8 cellular contexts compared by ENCODE assay signal in the genomic region with DNA sequence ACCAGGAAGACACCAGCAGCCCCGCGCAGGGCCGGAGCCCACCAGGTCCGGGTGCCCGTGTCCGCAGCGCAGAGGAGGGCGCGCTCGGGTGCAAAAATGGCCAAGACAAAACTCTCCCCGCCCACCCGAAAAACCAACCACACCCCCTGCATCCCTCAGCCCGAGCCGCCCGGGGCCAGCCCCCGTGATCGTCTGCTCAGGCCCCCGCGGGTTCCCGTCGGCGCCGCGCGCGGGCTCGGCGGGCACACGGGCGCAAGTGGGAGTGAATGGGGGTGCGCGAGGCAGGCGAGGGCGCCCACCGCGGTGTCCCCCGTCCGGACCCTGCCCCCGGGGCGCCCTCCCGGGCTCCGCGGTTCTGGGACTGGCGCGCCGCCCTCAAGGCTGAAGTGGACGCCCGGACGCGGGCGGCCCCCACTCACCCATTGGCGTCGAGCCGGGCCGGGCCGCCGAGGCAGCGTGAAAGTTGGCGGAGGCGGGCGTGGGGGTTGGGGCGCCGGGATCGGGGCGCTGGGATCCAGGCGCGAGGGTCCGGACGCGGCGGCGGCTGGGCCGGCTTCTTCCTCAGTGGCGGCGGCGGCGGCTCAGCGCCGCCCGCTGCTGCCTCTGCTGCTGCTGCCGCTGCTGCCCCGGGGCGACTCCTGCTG. TPM values are rescaled to one million over a fixed set of nuclear protein-coding genes. Genes with fewer than 3 reads are reported as not detected.
DNase-seq lines count a peak whose midpoint lies in the region; ATAC-seq and TF ChIP-seq lines count a peak whose summit lies in the region.

No MANE protein-coding gene starts in this region.

- peak overlapping the region; percentile 86 for H3K4me3 Mint-ChIP-seq in neural crest cell

- intact Hi-C loops in esophagus squamous epithelium (cut with DNase I) = loop anchor here (10.0 kb wide), 1 partner anchor 152 kb away; no protein-coding TSS in a partner anchor

- H3K36me3 Mint-ChIP-seq in neural crest cell (ENCODE audit: low read depth) = no peaks in the 10 kb centered on the region

- peaks cover 9% of the 10 kb centered on the region for H3K4me1 Mint-ChIP-seq in neural crest cell

- H3K9me3 Mint-ChIP-seq in neural crest cell = no peaks in the 10 kb centered on the region

- TF ChIP-seq POLR2A in esophagus squamous epithelium (IDR thresholded peaks at IDR 0.05) = peak in 1 of 4 donors; percentile 12

- H3K27ac Mint-ChIP-seq in neural crest cell (ENCODE audit: unreplicated experiment) = no peak overlapping the region

- no CpG with 5 or more reads among the region's 83 CpGs for WGBS in esophagus squamous epithelium, 2 donors

- H3K36me3 ChIP-seq in esophagus squamous epithelium = no peaks in the 10 kb centered on the region

- H3K27me3 ChIP-seq in esophagus squamous epithelium = peaks cover 0 to 4% (median 0%) of the 10 kb centered on the region in 4 donors

- DNase-seq in EH (ENCODE audit: low read depth) (peak; percentile 22), esophagus squamous epithelium (lab: John Stamatoyannopoulos, UW) (no peak), neural crest cell (ENCODE audit: low read depth, low spot score) (peak; percentile 8), SKM-1 (lab: John Stamatoyannopoulos, UW; ENCODE audit: unreplicated experiment) (no peak), mucosa of gallbladder (ENCODE audit: low spot score) (no peak)
- DNase-seq in activated CD4-positive, alpha-beta T cell treated with anti-CD3 and anti-CD28 coated beads, Interleukin-2, amount 50 U/mL, for 1 hour = peak; percentile 14

- ATAC-seq in HG03025 (IDR thresholded peaks at IDR 0.05; ENCODE audit: low FRiP score, unreplicated experiment) = peak; percentile 12
- ATAC-seq in HG03457 (IDR thresholded peaks at IDR 0.05; ENCODE audit: unreplicated experiment) = no peak

- peaks cover 0 to 15% (median 0%) of the 10 kb centered on the region in 3 donors for H3K4me1 ChIP-seq in esophagus squamous epithelium

- H3K27ac ChIP-seq in esophagus squamous epithelium = peak overlapping the region; percentile 9 to 83 (median 69)

- peak overlapping the region; percentile 46 to 80 (median 62) for H3K4me3 ChIP-seq in esophagus squamous epithelium

- TF ChIP-seq CTCF in esophagus squamous epithelium (IDR thresholded peaks at IDR 0.05) = no peak
- TF ChIP-seq CTCF in neural crest cell (conservative IDR thresholded peaks at IDR 0.05) = no peak

- no peaks in the 10 kb centered on the region for H3K9me3 ChIP-seq in esophagus squamous epithelium

- peaks cover 5% of the 10 kb centered on the region for H3K27me3 Mint-ChIP-seq in neural crest cell (ENCODE audit: low read depth)

RNA-seq across cellular contexts. Expression of a gene that starts 0.4 kb away (rescaled TPM):
- total RNA-seq in esophagus squamous epithelium (1 to 10 TPM; 2.3 to 9.5 (median 7.5) TPM), neural crest cell (17.8 and 20.6 TPM in 2 replicates), mucosa of gallbladder (29.1 TPM)

Comparison
In these comparisons a context has a peak if more than half of its experiments do, and no peak if none do; other contexts are left out.
1. DNase-seq: peak in EH (single experiment), activated CD4-positive, alpha-beta T cell treated with anti-CD3 and anti-CD28 coated beads, Interleukin-2, amount 50 U/mL, for 1 hour (single experiment) and neural crest cell (single experiment); none in esophagus squamous epithelium (single experiment), SKM-1 (single experiment) and mucosa of gallbladder (single experiment).